19 cellular contexts compared by ENCODE assay signal in genomic region chr6:21749754-21750153, GRCh38.
DNase-seq lines count a peak whose midpoint lies in the region; ATAC-seq, FAIRE-seq and TF ChIP-seq lines count a peak whose summit lies in the region.
"Had no signal": no experiment of that assay in that cellular context is flagged by ENCODE, and none has a peak within 500 bp of the region (broad histone marks: within the 10 kb centered on the region; RNA-seq: fewer than 3 reads in every experiment).

No MANE protein-coding gene starts in this region.

- in situ Hi-C loops in HAP-1 (cut with MboI; ENCODE audit: low sequenced_read_pairs) = no loop called here

- CTCF ChIA-PET in activated CD4-positive, alpha-beta memory T cell treated with anti-CD3 and anti-CD28 coated beads, Interleukin-2, amount 10 ng/mL, durations not matched to agents 7 days and 5 days (lab: Charles Lee) = no interaction called here

- H3K9me3 Mint-ChIP-seq in neural progenitor cell = no peaks in the 10 kb centered on the region
- no peaks in the 10 kb centered on the region for H3K9me3 Mint-ChIP-seq in activated CD4-positive, alpha-beta memory T cell treated with anti-CD3 and anti-CD28 coated beads, Interleukin-2, amount 10 ng/mL, durations not matched to agents 7 days and 5 days

- TF ChIP-seq CTCF in neural progenitor cell (IDR thresholded peaks at IDR 0.05) = no peak

- H3K79me2 ChIP-seq in neural progenitor cell (ENCODE audit: low read depth) = peaks cover 99% of the 10 kb centered on the region

- peak overlapping the region; percentile 62 for H3K4me2 ChIP-seq in neural progenitor cell

- peak overlapping the region; percentile 65 for H3K4me3 Mint-ChIP-seq in neural progenitor cell
- no peak overlapping the region for H3K4me3 Mint-ChIP-seq in activated CD4-positive, alpha-beta memory T cell treated with anti-CD3 and anti-CD28 coated beads, Interleukin-2, amount 10 ng/mL, durations not matched to agents 7 days and 5 days
- H3K4me3 Mint-ChIP-seq: activated CD4-positive, alpha-beta T cell treated with anti-CD3 and anti-CD28 coated beads for 36 hours had no signal

- DNase-seq in HAP-1 (ENCODE audit: low spot score in 2 of 2) (peak; percentile 60 to 91), NCI-H187 (lab: John Stamatoyannopoulos, UW) (peak; percentile 86 to 88), SK-N-DZ (ENCODE audit: low spot score) (peak; percentile 52), neural progenitor cell (ENCODE audit: low spot score) (peak; percentile 82), GM19239 (ENCODE audit: insufficient read length, low spot score) (no peak)
- no peak for DNase-seq in activated CD4-positive, alpha-beta memory T cell treated with anti-CD3 and anti-CD28 coated beads, Interleukin-2, amount 10 ng/mL, durations not matched to agents 7 days and 5 days
- DNase-seq: activated CD4-positive, alpha-beta T cell treated with anti-CD3 and anti-CD28 coated beads for 36 hours; activated T-cell treated with anti-CD3 and anti-CD28 coated beads, Interleukin-2, amount 50 U/mL, for 48 hours; adrenal gland; C1 segment of cervical spinal cord; GDM1; Kasumi-1; NCI-H2227 treated with DMSO at 0.1 percent for 48 hours; Peyer's patch; stimulated activated CD4-positive, alpha-beta T cell treated with anti-CD3 and anti-CD28 coated beads, Interleukin-2, amount 100 ng/mL, for 48 hours had no signal

- H3K4me3 ChIP-seq in HAP-1 (no peak overlapping the region), neural progenitor cell (peak overlapping the region; percentile 17)
- H3K4me3 ChIP-seq: adrenal gland, Peyer's patch had no signal

- no peaks in the 10 kb centered on the region for H3K9me3 ChIP-seq in HAP-1
- no peaks in the 10 kb centered on the region for H3K9me3 ChIP-seq in neural progenitor cell (ENCODE audit: low read depth)
- H3K9me3 ChIP-seq: adrenal gland, Peyer's patch had no signal

- ATAC-seq in HG03039 (IDR thresholded peaks at IDR 0.05; ENCODE audit: unreplicated experiment) = no peak
- no peak for ATAC-seq in GM21529 (IDR thresholded peaks at IDR 0.05; ENCODE audit: unreplicated experiment)
- ATAC-seq: activated CD4-positive, alpha-beta T cell treated with anti-CD3 and anti-CD28 coated beads for 36 hours had no signal

- H3K36me3 ChIP-seq in HAP-1 (replicated peaks) (no peaks in the 10 kb centered on the region), neural progenitor cell (no peaks in the 10 kb centered on the region)
- H3K36me3 ChIP-seq: adrenal gland, Peyer's patch had no signal

- no peaks in the 10 kb centered on the region for H3K27me3 ChIP-seq in HAP-1 (ENCODE audit: low read depth)
- H3K27me3 ChIP-seq in neural progenitor cell = no peaks in the 10 kb centered on the region
- H3K27me3 ChIP-seq: adrenal gland, Peyer's patch had no signal

- H3K4me1 ChIP-seq in HAP-1 (peaks cover 69% of the 10 kb centered on the region), neural progenitor cell (peaks cover 65% of the 10 kb centered on the region)
- H3K4me1 ChIP-seq: adrenal gland, Peyer's patch had no signal

- POLR2A ChIA-PET in activated CD4-positive, alpha-beta memory T cell treated with anti-CD3 and anti-CD28 coated beads, Interleukin-2, amount 10 ng/mL, durations not matched to agents 7 days and 5 days (lab: Charles Lee) = no interaction called here

- H3K9ac ChIP-seq in neural progenitor cell = no peak overlapping the region

- peaks cover 78% of the 10 kb centered on the region for H3K4me1 Mint-ChIP-seq in neural progenitor cell
- H3K4me1 Mint-ChIP-seq in activated CD4-positive, alpha-beta memory T cell treated with anti-CD3 and anti-CD28 coated beads, Interleukin-2, amount 10 ng/mL, durations not matched to agents 7 days and 5 days = no peaks in the 10 kb centered on the region

- H3K36me3 Mint-ChIP-seq in neural progenitor cell = peaks cover 13% of the 10 kb centered on the region
- no peaks in the 10 kb centered on the region for H3K36me3 Mint-ChIP-seq in activated CD4-positive, alpha-beta memory T cell treated with anti-CD3 and anti-CD28 coated beads, Interleukin-2, amount 10 ng/mL, durations not matched to agents 7 days and 5 days (ENCODE audit: low read depth)

- H3F3A ChIP-seq in neural progenitor cell (ENCODE audit: low read depth) = peaks cover 33% of the 10 kb centered on the region

- H4K20me1 ChIP-seq in neural progenitor cell (ENCODE audit: low read depth) = peaks cover 5% of the 10 kb centered on the region

- H3K27ac ChIP-seq in neural progenitor cell = peak overlapping the region; percentile 93
- H3K27ac ChIP-seq: adrenal gland, Peyer's patch had no signal

- peak overlapping the region; percentile 96 for H3K27ac Mint-ChIP-seq in neural progenitor cell
- no peak overlapping the region for H3K27ac Mint-ChIP-seq in activated CD4-positive, alpha-beta memory T cell treated with anti-CD3 and anti-CD28 coated beads, Interleukin-2, amount 10 ng/mL, durations not matched to agents 7 days and 5 days
- H3K27ac Mint-ChIP-seq: activated CD4-positive, alpha-beta T cell treated with anti-CD3 and anti-CD28 coated beads for 36 hours had no signal

- no peak for FAIRE-seq in GM19239 (lab: Jason Lieb, UNC)
- FAIRE-seq: GM18507, H54 had no signal

- no peaks in the 10 kb centered on the region for H3K27me3 Mint-ChIP-seq in neural progenitor cell (ENCODE audit: insufficient read depth, low read depth)
- peaks cover 2% of the 10 kb centered on the region for H3K27me3 Mint-ChIP-seq in activated CD4-positive, alpha-beta memory T cell treated with anti-CD3 and anti-CD28 coated beads, Interleukin-2, amount 10 ng/mL, durations not matched to agents 7 days and 5 days

- no peak overlapping the region for H2AFZ ChIP-seq in neural progenitor cell (replicated peaks)

Comparison
In these comparisons a context has a peak if more than half of its experiments do, and no peak if none do; other contexts are left out.
1. DNase-seq: peak in HAP-1 (2 of 2), NCI-H187 (2 of 2), SK-N-DZ (single experiment) and neural progenitor cell (single experiment); none in activated CD4-positive, alpha-beta memory T cell treated with anti-CD3 and anti-CD28 coated beads, Interleukin-2, amount 10 ng/mL, durations not matched to agents 7 days and 5 days (single experiment) and GM19239 (single experiment).